1 cellular context compared by ENCODE assay signal in genomic region chr2:42756150-42756549, GRCh38.
TF ChIP-seq lines count a peak whose summit lies in the region.

No MANE protein-coding gene starts in this region.

TF ChIP-seq in GM23338, 12 proteins besides CTCF, POLR2A, EP300 and RAD21 (continued from another document):
- no peak for TF ChIP-seq ZNF331 (CRISPR knock-in tag; IDR thresholded peaks at IDR 0.05; ENCODE audit: low read depth)
- TF ChIP-seq STAT1 (IDR thresholded peaks at IDR 0.05; ENCODE audit: unreplicated experiment): no peak
- no peak for TF ChIP-seq EZH2 (IDR thresholded peaks at IDR 0.05; ENCODE audit: low read depth, unreplicated experiment)
- no peak for TF ChIP-seq NANOG (IDR thresholded peaks at IDR 0.05; ENCODE audit: borderline replicate concordance)
- no peak for TF ChIP-seq CREB1 (CRISPR knock-in tag; IDR thresholded peaks at IDR 0.05; ENCODE audit: low read depth)
